13 cellular contexts compared by ENCODE assay signal in the genomic region with DNA sequence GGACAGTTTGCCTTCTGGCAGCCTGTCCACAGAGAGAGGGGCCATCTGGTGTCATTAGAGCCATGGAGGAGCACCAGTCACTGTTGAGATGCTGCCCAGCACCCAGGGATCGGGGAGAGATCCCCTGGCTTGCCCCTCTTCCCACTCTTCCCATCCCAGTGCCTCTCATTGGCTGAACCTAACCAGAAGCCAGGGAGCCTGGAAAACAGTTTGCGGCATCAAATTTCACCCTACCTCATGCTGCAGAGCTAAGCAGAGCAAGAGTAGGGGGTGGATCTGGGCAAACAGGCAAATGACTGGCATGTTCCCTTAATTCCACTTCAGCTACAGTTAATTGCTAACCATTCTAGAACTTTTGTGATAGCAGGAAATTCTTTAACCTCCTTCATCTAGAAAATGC. TPM values are rescaled to one million over a fixed set of nuclear protein-coding genes. Genes with fewer than 3 reads are reported as not detected.
DNase-seq lines count a peak whose midpoint lies in the region; ATAC-seq and TF ChIP-seq lines count a peak whose summit lies in the region.
"Had no signal": no experiment of that assay in that cellular context is flagged by ENCODE, and none has a peak within 500 bp of the region (broad histone marks: within the 10 kb centered on the region; RNA-seq: fewer than 3 reads in every experiment).

No MANE protein-coding gene starts in this region.

- 0 out of 2 replicates have a peak, but pooled peaks cover 7% of the 10 kb centered on the region for H3F3A ChIP-seq in GM23248 (ENCODE audit: insufficient read depth)

- no peak for DNase-seq in CD4-positive, alpha-beta memory T cell
- DNase-seq in HEK293T (ENCODE audit: extremely low spot score) (no peak), NCI-H69 (lab: John Stamatoyannopoulos, UW) (peak; percentile 85), iPS-NIHi11 (ENCODE audit: low spot score) (peak; percentile 72), GM23248 (no peak), Calu3 (no peak), OCI-M1 (lab: John Stamatoyannopoulos, UW) (no peak)
- DNase-seq: activated effector memory CD4-positive, alpha-beta T cell treated with Interleukin-2 at 50 U/mL for 16 hours; MM.1S had no signal

- peaks cover 94% of the 10 kb centered on the region for H3K4me1 ChIP-seq in CD4-positive, alpha-beta memory T cell (ENCODE audit: insufficient read depth, low read length)
- H3K4me1 ChIP-seq in GM23248 (ENCODE audit: insufficient read depth), result no peaks in the 10 kb centered on the region
- H3K4me1 ChIP-seq: right atrium auricular region had no signal

- in situ Hi-C loops in GM23248 (cut with MboI), result no loop called here

- no peak overlapping the region for H3K4me3 ChIP-seq in CD4-positive, alpha-beta memory T cell (ENCODE audit: low read length in 2 of 2)
- H3K4me3 ChIP-seq in GM23248, result no peak overlapping the region
- H3K4me3 ChIP-seq: BLaER1 treated with 17β-estradiol and CSF1 and Interleukin-3, amounts not matched to agents 10 nM and 100 nM; right atrium auricular region had no signal

- no peak for TF ChIP-seq CTCF in Calu3 (IDR thresholded peaks at IDR 0.05; ENCODE audit: unreplicated experiment)

- H3K4me2 ChIP-seq in GM23248 (ENCODE audit: unreplicated experiment), result no peak overlapping the region

- no peaks in the 10 kb centered on the region for H3K27me3 ChIP-seq in CD4-positive, alpha-beta memory T cell (ENCODE audit: insufficient read depth, low read length)
- no peaks in the 10 kb centered on the region for H3K27me3 ChIP-seq in GM23248 (replicated peaks; ENCODE audit: insufficient read depth)
- H3K27me3 ChIP-seq: BLaER1 treated with 17β-estradiol and CSF1 and Interleukin-3, amounts not matched to agents 10 nM and 100 nM; right atrium auricular region had no signal

- BruUV-seq in Calu3 (replicated peaks; lab: Mats Ljungman, UMichigan), result no TSS peak

- POLR2A ChIA-PET in CD4-positive, alpha-beta memory T cell (lab: Charles Lee; ENCODE audit: partially characterized antibody), result interaction anchor here (1.5 to 3.8 kb wide), 2 partner anchors 9 to 17 kb away, joined by 4 to 27 read pairs; no protein-coding TSS in a partner anchor
- POLR2A ChIA-PET in HEK293T (lab: Yijun Ruan, JAX), result no interaction called here

- H3K9ac ChIP-seq in GM23248, result no peak overlapping the region
- H3K9ac ChIP-seq: BLaER1 treated with 17β-estradiol and CSF1 and Interleukin-3, amounts not matched to agents 10 nM and 100 nM had no signal

- peaks cover 67 to 97% (median 83%) of the 10 kb centered on the region in 4 donors for H3K4me1 Mint-ChIP-seq in CD4-positive, alpha-beta memory T cell
- peaks cover 26% of the 10 kb centered on the region for H3K4me1 Mint-ChIP-seq in Calu3 (ENCODE audit: low read depth, unreplicated experiment)

- H3K27ac Mint-ChIP-seq in CD4-positive, alpha-beta memory T cell, result peak overlapping the region in 6 of 7 donors; percentile 13 to 62 (median 52)
- no peak overlapping the region for H3K27ac Mint-ChIP-seq in Calu3 (ENCODE audit: unreplicated experiment)

- H3K27ac ChIP-seq in CD4-positive, alpha-beta memory T cell (ENCODE audit: low read depth, low read length), result no peak overlapping the region
- H3K27ac ChIP-seq in GM23248, result no peak overlapping the region
- H3K27ac ChIP-seq: BLaER1 treated with 17β-estradiol and CSF1 and Interleukin-3, amounts not matched to agents 10 nM and 100 nM; right atrium auricular region had no signal

- no peaks in the 10 kb centered on the region for H3K9me3 ChIP-seq in CD4-positive, alpha-beta memory T cell (ENCODE audit: control insufficient read depth in 1 of 2, low read length in 2 of 2)
- no peaks in the 10 kb centered on the region for H3K9me3 ChIP-seq in GM23248 (ENCODE audit: low read depth)
- H3K9me3 ChIP-seq: right atrium auricular region had no signal

- H3K79me2 ChIP-seq in GM23248 (ENCODE audit: insufficient read depth), result peaks cover 6% of the 10 kb centered on the region; the same call in 1 of the 2 replicates

- H4K20me1 ChIP-seq in GM23248 (ENCODE audit: insufficient read depth), result no peaks in the 10 kb centered on the region

- peak overlapping the region in 1 of 8 donors; percentile 21 for H3K4me3 Mint-ChIP-seq in CD4-positive, alpha-beta memory T cell
- no peak overlapping the region for H3K4me3 Mint-ChIP-seq in Calu3 (ENCODE audit: low read depth, unreplicated experiment)
- H3K4me3 Mint-ChIP-seq: central memory CD8-positive, alpha-beta T cell had no signal

- ATAC-seq in esophagus mucosa, result no peak

- H3K36me3 ChIP-seq in CD4-positive, alpha-beta memory T cell (ENCODE audit: insufficient read depth, low read length), result no peaks in the 10 kb centered on the region
- H3K36me3 ChIP-seq in GM23248 (ENCODE audit: low read depth), result no peaks in the 10 kb centered on the region
- H3K36me3 ChIP-seq: right atrium auricular region had no signal

- no peaks in the 10 kb centered on the region for H3K9me3 Mint-ChIP-seq in CD4-positive, alpha-beta memory T cell
- no peaks in the 10 kb centered on the region for H3K9me3 Mint-ChIP-seq in Calu3 (ENCODE audit: low read depth, unreplicated experiment)
- H3K9me3 Mint-ChIP-seq: central memory CD8-positive, alpha-beta T cell had no signal

- WGBS in GM23248 (ENCODE audit: low coverage in 1 of 2, low lambda C conversion rate in 2 of 2, missing lambda C conversion rate in 2 of 2), 2 experiments, result 94% methylated on average over 2 of the region's 2 CpGs

- no peak overlapping the region for H2AFZ ChIP-seq in GM23248

- H3K27me3 Mint-ChIP-seq in CD4-positive, alpha-beta memory T cell, result no peaks in the 10 kb centered on the region
- no peaks in the 10 kb centered on the region for H3K27me3 Mint-ChIP-seq in Calu3 (ENCODE audit: unreplicated experiment)
- H3K27me3 Mint-ChIP-seq: central memory CD8-positive, alpha-beta T cell had no signal

- intact Hi-C loops in CD4-positive, alpha-beta memory T cell (cut with micrococcal nuclease), result no loop called here
- intact Hi-C loops in Calu3 (cut with micrococcal nuclease; ENCODE audit: unreplicated experiment), result no loop called here

- CTCF ChIA-PET in CD4-positive, alpha-beta memory T cell (lab: Charles Lee; ENCODE audit: partially characterized antibody), result interaction anchor here (3.4 to 21.4 kb wide), 2 partner anchors 9 to 19 kb away, joined by 16 to 250 read pairs; a partner anchor contains a TSS
- CTCF ChIA-PET in HEK293T (lab: Yijun Ruan, JAX) (interaction anchor here (2.1 kb wide), 1 partner anchor 22 kb away, joined by 8 read pairs; no protein-coding TSS in a partner anchor), Calu3 (lab: Charles Lee) (no interaction called here)

- peaks cover 25 to 30% of the 10 kb centered on the region in 2 donors for H3K36me3 Mint-ChIP-seq in CD4-positive, alpha-beta memory T cell
- no peaks in the 10 kb centered on the region for H3K36me3 Mint-ChIP-seq in Calu3 (ENCODE audit: insufficient read depth, unreplicated experiment)

- H3K9me2 ChIP-seq in GM23248 (ENCODE audit: insufficient read depth), result no peaks in the 10 kb centered on the region

TF ChIP-seq in HEK293T, 16 proteins besides CTCF, POLR2A, EP300 and RAD21:
- TF ChIP-seq L3MBTL2 (conservative IDR thresholded peaks at IDR 0.05), result peak; percentile 53; the same call in 1 of the 2 replicates
- no peak for TF ChIP-seq ARNT (IDR thresholded peaks at IDR 0.05)
- no peak for TF ChIP-seq SUZ12 (IDR thresholded peaks at IDR 0.05)
- TF ChIP-seq LEF1 (IDR thresholded peaks at IDR 0.05; ENCODE audit: borderline replicate concordance), result no peak
- TF ChIP-seq FOXA1 (IDR thresholded peaks at IDR 0.05), result no peak
- TF ChIP-seq, protein P1, sequence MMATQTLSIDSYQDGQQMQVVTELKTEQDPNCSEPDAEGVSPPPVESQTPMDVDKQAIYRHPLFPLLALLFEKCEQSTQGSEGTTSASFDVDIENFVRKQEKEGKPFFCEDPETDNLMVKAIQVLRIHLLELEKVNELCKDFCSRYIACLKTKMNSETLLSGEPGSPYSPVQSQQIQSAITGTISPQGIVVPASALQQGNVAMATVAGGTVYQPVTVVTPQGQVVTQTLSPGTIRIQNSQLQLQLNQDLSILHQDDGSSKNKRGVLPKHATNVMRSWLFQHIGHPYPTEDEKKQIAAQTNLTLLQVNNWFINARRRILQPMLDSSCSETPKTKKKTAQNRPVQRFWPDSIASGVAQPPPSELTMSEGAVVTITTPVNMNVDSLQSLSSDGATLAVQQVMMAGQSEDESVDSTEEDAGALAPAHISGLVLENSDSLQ (IDR thresholded peaks at IDR 0.05), result 0 out of 2 replicates have a peak, but pooled peaks have one; percentile 12
TF ChIP-seq in HEK293T: peak in this region for 2.

RNA-seq across cellular contexts. Expression of a gene that starts 19.1 kb away (rescaled TPM):
- 10 to 100 TPM; 80.2 to 95.1 TPM for total RNA-seq in CD4-positive, alpha-beta memory T cell
- 10 to 100 TPM; 22.5 to 36.9 TPM for polyA plus RNA-seq in CD4-positive, alpha-beta memory T cell
- 7.7 and 9.9 TPM in 2 replicates for total RNA-seq in GM23248 (2014; rRNA removed; shearing (Covaris generic))
- polyA plus RNA-seq in GM23248 (2016; fragmentation: Nextera tagmentation; extraction: Ambion mirVana), result 5.7 and 6.3 TPM in 2 replicates
- 2.8 TPM for total RNA-seq in esophagus mucosa
- 13.7 and 15.2 TPM in 2 replicates for total RNA-seq in Calu3 (2022)

Comparison
In these comparisons a context has a peak if more than half of its experiments do, and no peak if none do; other contexts are left out.
1. DNase-seq: peak in NCI-H69 (single experiment) and iPS-NIHi11 (single experiment); none in CD4-positive, alpha-beta memory T cell (0 of 5), HEK293T (single experiment), GM23248 (single experiment), Calu3 (single experiment) and OCI-M1 (single experiment).